8 cellular contexts compared by ENCODE assay signal in the genomic region with DNA sequence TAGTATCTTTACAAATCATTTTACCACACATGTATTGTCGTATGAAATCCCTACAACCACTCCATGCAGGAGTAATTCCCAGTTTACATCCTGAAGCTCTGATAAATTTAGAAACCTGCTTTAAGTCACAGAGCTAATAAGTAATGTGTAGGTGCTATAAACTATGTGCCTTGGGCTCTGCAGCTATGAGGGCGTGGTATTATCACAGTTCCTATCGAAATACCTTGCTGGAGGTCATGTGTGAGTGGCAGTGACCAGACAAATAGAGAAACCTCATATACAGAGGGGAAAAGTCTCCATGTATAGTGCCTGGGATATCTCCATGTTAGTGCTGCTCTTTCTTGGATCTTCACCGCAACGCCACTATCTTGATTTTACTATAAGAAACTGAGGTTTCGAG. TPM values are rescaled to one million over a fixed set of nuclear protein-coding genes. Genes with fewer than 3 reads are reported as not detected.
DNase-seq lines count a peak whose midpoint lies in the region; ATAC-seq and TF ChIP-seq lines count a peak whose summit lies in the region.

No MANE protein-coding gene starts in this region.

- H3K4me3 Mint-ChIP-seq in activated T-cell treated with anti-CD3 and anti-CD28 coated beads, Interleukin-2, amount 50 U/mL, for 24 hours, result peak overlapping the region; percentile 91

- H3K4me1 Mint-ChIP-seq in activated T-cell treated with anti-CD3 and anti-CD28 coated beads, Interleukin-2, amount 50 U/mL, for 24 hours (ENCODE audit: low read depth), result peaks cover 40% of the 10 kb centered on the region

- DNase-seq in activated T-cell treated with anti-CD3 and anti-CD28 coated beads, Interleukin-2, amount 50 U/mL, for 24 hours, result no peak
- DNase-seq in activated T-cell treated with anti-CD3 and anti-CD28 coated beads, Interleukin-2, amount 50 U/mL, for 48 hours, result no peak
- no peak for DNase-seq in lower lobe of right lung
- DNase-seq in cerebellar nuclear complex (lab: John Stamatoyannopoulos, UW), result no peak
- no peak for DNase-seq in GM10266 (ENCODE audit: extremely low spot score)
- no peak for DNase-seq in omental fat pad (ENCODE audit: low spot score)

- peaks cover 4% of the 10 kb centered on the region for H3K27me3 Mint-ChIP-seq in activated T-cell treated with anti-CD3 and anti-CD28 coated beads, Interleukin-2, amount 50 U/mL, for 24 hours

- peaks cover 26% of the 10 kb centered on the region for H3K36me3 Mint-ChIP-seq in activated T-cell treated with anti-CD3 and anti-CD28 coated beads, Interleukin-2, amount 50 U/mL, for 24 hours (ENCODE audit: low read depth)

- peak overlapping the region; percentile 81 for H3K27ac ChIP-seq in adipose tissue (ENCODE audit: low read depth, low read length)
- peak overlapping the region; percentile 94 for H3K27ac ChIP-seq in lower lobe of right lung
- peak overlapping the region; percentile 89 for H3K27ac ChIP-seq in thymus (ENCODE audit: low read depth)

- WGBS in adipose tissue, 3 donors, result 88 to 97% (median 96%) methylated on average over 6 of the region's 6 CpGs
- WGBS in thymus, result 99% methylated on average over 6 of the region's 6 CpGs

- no peaks in the 10 kb centered on the region for H3K9me3 Mint-ChIP-seq in activated T-cell treated with anti-CD3 and anti-CD28 coated beads, Interleukin-2, amount 50 U/mL, for 24 hours

- H3K9me3 ChIP-seq in lower lobe of right lung, result no peaks in the 10 kb centered on the region
- no peaks in the 10 kb centered on the region for H3K9me3 ChIP-seq in thymus (ENCODE audit: control insufficient read depth)

- intact Hi-C loops in lower lobe of right lung (cut with DNase I), result no loop called here

- H3K36me3 ChIP-seq in lower lobe of right lung (no peaks in the 10 kb centered on the region), thymus (ENCODE audit: control insufficient read depth, insufficient read depth) (no peaks in the 10 kb centered on the region)

- H3K27ac Mint-ChIP-seq in activated T-cell treated with anti-CD3 and anti-CD28 coated beads, Interleukin-2, amount 50 U/mL, for 24 hours, result peak overlapping the region; percentile 96

- TF ChIP-seq CTCF in lower lobe of right lung (IDR thresholded peaks at IDR 0.05), result no peak
- no peak for TF ChIP-seq CTCF in GM10266 (IDR thresholded peaks at IDR 0.05; ENCODE audit: control insufficient read depth, insufficient read depth, low read depth, missing control alignments)
- no peak for TF ChIP-seq CTCF in omental fat pad (IDR thresholded peaks at IDR 0.05)

- ATAC-seq in lower lobe of right lung (no peak), omental fat pad (ENCODE audit: low FRiP score) (no peak)

- H3K4me1 ChIP-seq in lower lobe of right lung, result peaks cover 42% of the 10 kb centered on the region
- H3K4me1 ChIP-seq in thymus (ENCODE audit: control insufficient read depth, insufficient read depth, low read length), result peaks cover 16% of the 10 kb centered on the region

- H3K27me3 ChIP-seq in lower lobe of right lung (ENCODE audit: low read depth) (no peaks in the 10 kb centered on the region), thymus (ENCODE audit: control insufficient read depth, insufficient read depth) (no peaks in the 10 kb centered on the region)

- H3K4me3 ChIP-seq in lower lobe of right lung, result peak overlapping the region; percentile 79
- H3K4me3 ChIP-seq in thymus (ENCODE audit: low read length), result peak overlapping the region; percentile 58

RNA-seq across cellular contexts. Expression of a gene that starts 0.9 kb away (rescaled TPM):
- polyA plus RNA-seq in adipose tissue (10 to 100 TPM; 23.7 to 32.3 (median 26.2) TPM), thymus (59.9 TPM)
- total RNA-seq in lower lobe of right lung (66.5 TPM), omental fat pad (10 to 100 TPM; 48.0 to 59.9 (median 58.5) TPM)
